In genomic region chr16:49462356-49462988, GRCh38 we compare ENCODE assay signal across 17 cellular contexts.
DNase-seq lines count a peak whose midpoint lies in the region; ATAC-seq and TF ChIP-seq lines count a peak whose summit lies in the region.
"Had no signal": no experiment of that assay in that cellular context is flagged by ENCODE, and none has a peak within 500 bp of the region (broad histone marks: within the 10 kb centered on the region; RNA-seq: fewer than 3 reads in every experiment).

No MANE protein-coding gene starts in this region.

- H2AK5ac ChIP-seq in mesendoderm (ENCODE audit: low read length): no peak overlapping the region

- H2BK120ac ChIP-seq in mesendoderm (ENCODE audit: low read depth, low read length): no peak overlapping the region

- no peaks in the 10 kb centered on the region for H3K9me3 Mint-ChIP-seq in activated CD4-positive, alpha-beta T cell treated with anti-CD3 and anti-CD28 coated beads, Interleukin-2, amount 10 ng/mL, durations not matched to agents 24 days and 14 days
- no peaks in the 10 kb centered on the region for H3K9me3 Mint-ChIP-seq in activated CD8-positive, alpha-beta memory T cell treated with anti-CD3 and anti-CD28 coated beads, Interleukin-2, amount 10 ng/mL, durations not matched to agents 7 days and 5 days (ENCODE audit: low read depth)
- H3K9me3 Mint-ChIP-seq in naive B cell: peaks cover 0 to 2% (median 0%) of the 10 kb centered on the region in 7 donors
- H3K9me3 Mint-ChIP-seq: dendritic cell treated with granulocyte-macrophage colony-stimulating factor and Interleukin-4, amounts not matched to agents 40 ng/mL and 50 ng/mL, for 4 days; immature natural killer cell; neural crest cell had no signal

- H3K27me3 Mint-ChIP-seq in activated CD4-positive, alpha-beta T cell treated with anti-CD3 and anti-CD28 coated beads, Interleukin-2, amount 10 ng/mL, durations not matched to agents 24 days and 14 days: peaks cover 7% of the 10 kb centered on the region
- peaks cover 11% of the 10 kb centered on the region for H3K27me3 Mint-ChIP-seq in activated CD8-positive, alpha-beta memory T cell treated with anti-CD3 and anti-CD28 coated beads, Interleukin-2, amount 10 ng/mL, durations not matched to agents 7 days and 5 days
- peaks cover 8 to 10% (median 9%) of the 10 kb centered on the region in 3 donors for H3K27me3 Mint-ChIP-seq in naive B cell

- H3K36me3 ChIP-seq in DND-41 (ENCODE audit: insufficient read depth, low read length) (no peaks in the 10 kb centered on the region), mesendoderm (ENCODE audit: control insufficient read depth, insufficient read depth, low read length) (no peaks in the 10 kb centered on the region)
- H3K36me3 ChIP-seq: brain microvascular endothelial cell, vagina had no signal

- H2AFZ ChIP-seq in DND-41 (ENCODE audit: low read depth, low read length): peak overlapping the region; percentile 20
- H2AFZ ChIP-seq: GM23248 had no signal

- peak overlapping the region; percentile 38 for H3K27ac Mint-ChIP-seq in activated CD4-positive, alpha-beta T cell treated with anti-CD3 and anti-CD28 coated beads, Interleukin-2, amount 10 ng/mL, durations not matched to agents 24 days and 14 days
- H3K27ac Mint-ChIP-seq in activated CD8-positive, alpha-beta memory T cell treated with anti-CD3 and anti-CD28 coated beads, Interleukin-2, amount 10 ng/mL, durations not matched to agents 7 days and 5 days: no peak overlapping the region
- H3K27ac Mint-ChIP-seq in naive B cell: peak overlapping the region in 5 of 6 donors; percentile 18 to 95 (median 59)
- H3K27ac Mint-ChIP-seq: dendritic cell treated with granulocyte-macrophage colony-stimulating factor and Interleukin-4, amounts not matched to agents 40 ng/mL and 50 ng/mL, for 4 days had no signal

- peak overlapping the region; percentile 17 for H3K4me3 Mint-ChIP-seq in activated CD4-positive, alpha-beta T cell treated with anti-CD3 and anti-CD28 coated beads, Interleukin-2, amount 10 ng/mL, durations not matched to agents 24 days and 14 days
- no peak overlapping the region for H3K4me3 Mint-ChIP-seq in activated CD8-positive, alpha-beta memory T cell treated with anti-CD3 and anti-CD28 coated beads, Interleukin-2, amount 10 ng/mL, durations not matched to agents 7 days and 5 days
- peak overlapping the region in 1 of 8 donors; percentile 32 for H3K4me3 Mint-ChIP-seq in naive B cell
- H3K4me3 Mint-ChIP-seq: dendritic cell treated with granulocyte-macrophage colony-stimulating factor and Interleukin-4, amounts not matched to agents 40 ng/mL and 50 ng/mL, for 4 days; neural crest cell had no signal

- TF ChIP-seq CTCF in DND-41 (IDR thresholded peaks at IDR 0.05; ENCODE audit: borderline replicate concordance, extremely low read depth, low read length, poor library complexity, severe bottlenecking): no peak

- no peak for DNase-seq in activated CD4-positive, alpha-beta T cell treated with anti-CD3 and anti-CD28 coated beads, Interleukin-2, amount 10 ng/mL, durations not matched to agents 24 days and 14 days
- DNase-seq in activated CD4-positive, alpha-beta T cell treated with anti-CD3 and anti-CD28 coated beads for 4 hours: no peak
- DNase-seq in DND-41 (peak; percentile 48), naive B cell (no peak), mesendoderm (no peak), mesenteric fat pad (ENCODE audit: low spot score) (no peak)
- peak; percentile 27 for DNase-seq in activated CD8-positive, alpha-beta memory T cell treated with anti-CD3 and anti-CD28 coated beads, Interleukin-2, amount 10 ng/mL, durations not matched to agents 7 days and 5 days
- DNase-seq: activated gamma-delta T cell treated with Interleukin-2 at 50 U/mL for 16 hours, brain microvascular endothelial cell, GM23248, immature natural killer cell, Kasumi-1 had no signal

- no peak overlapping the region for H3K23ac ChIP-seq in mesendoderm (ENCODE audit: low read length)

- intact Hi-C loops in activated CD4-positive, alpha-beta T cell treated with anti-CD3 and anti-CD28 coated beads, Interleukin-2, amount 10 ng/mL, durations not matched to agents 24 days and 14 days (cut with micrococcal nuclease): no loop called here

- no peak overlapping the region for H2BK15ac ChIP-seq in mesendoderm (replicated peaks; ENCODE audit: low read depth)

- H4K8ac ChIP-seq in mesendoderm (ENCODE audit: low read depth, low read length): no peak overlapping the region

- H3K4me1 ChIP-seq in DND-41 (ENCODE audit: insufficient read depth, low read length) (peaks cover 69% of the 10 kb centered on the region), mesendoderm (ENCODE audit: control insufficient read depth, low read depth, low read length) (no peaks in the 10 kb centered on the region)

- H3K4me2 ChIP-seq in DND-41 (ENCODE audit: insufficient read depth, low read length) (peak overlapping the region; percentile 57), mesendoderm (ENCODE audit: low read length) (no peak overlapping the region)

- H3K9me3 ChIP-seq in DND-41 (ENCODE audit: insufficient read depth, low read length, severe bottlenecking): no peaks in the 10 kb centered on the region
- H3K9me3 ChIP-seq: vagina had no signal

- no peaks in the 10 kb centered on the region for H3K36me3 Mint-ChIP-seq in activated CD4-positive, alpha-beta T cell treated with anti-CD3 and anti-CD28 coated beads, Interleukin-2, amount 10 ng/mL, durations not matched to agents 24 days and 14 days (ENCODE audit: low read depth)
- H3K36me3 Mint-ChIP-seq in activated CD8-positive, alpha-beta memory T cell treated with anti-CD3 and anti-CD28 coated beads, Interleukin-2, amount 10 ng/mL, durations not matched to agents 7 days and 5 days: no peaks in the 10 kb centered on the region
- H3K36me3 Mint-ChIP-seq in naive B cell: no peaks in the 10 kb centered on the region
- H3K36me3 Mint-ChIP-seq: immature natural killer cell had no signal

- no peak overlapping the region for H3K56ac ChIP-seq in mesendoderm (ENCODE audit: low read length)

- H2BK5ac ChIP-seq in mesendoderm (ENCODE audit: low read length): no peak overlapping the region

- peaks cover 28% of the 10 kb centered on the region for H3K4me1 Mint-ChIP-seq in activated CD4-positive, alpha-beta T cell treated with anti-CD3 and anti-CD28 coated beads, Interleukin-2, amount 10 ng/mL, durations not matched to agents 24 days and 14 days
- H3K4me1 Mint-ChIP-seq in activated CD8-positive, alpha-beta memory T cell treated with anti-CD3 and anti-CD28 coated beads, Interleukin-2, amount 10 ng/mL, durations not matched to agents 7 days and 5 days: peaks cover 25% of the 10 kb centered on the region
- peaks cover 13 to 27% (median 19%) of the 10 kb centered on the region in 3 donors for H3K4me1 Mint-ChIP-seq in naive B cell

- no peaks in the 10 kb centered on the region for H4K20me1 ChIP-seq in DND-41 (ENCODE audit: insufficient read depth, low read length)

- no peak overlapping the region for H3K4ac ChIP-seq in mesendoderm (ENCODE audit: low read depth, low read length)

- CTCF ChIA-PET in activated CD8-positive, alpha-beta memory T cell treated with anti-CD3 and anti-CD28 coated beads, Interleukin-2, amount 10 ng/mL, durations not matched to agents 7 days and 5 days (lab: Charles Lee): interaction anchor here (0.8 kb wide), 1 partner anchor 30 kb away, joined by 3 read pairs; no protein-coding TSS in a partner anchor

- H3K18ac ChIP-seq in mesendoderm (ENCODE audit: low read length): no peak overlapping the region

- H3K9ac ChIP-seq in DND-41 (ENCODE audit: low read depth, low read length): peak overlapping the region; percentile 66
- H3K9ac ChIP-seq in mesendoderm (ENCODE audit: low read length): no peak overlapping the region
- H3K9ac ChIP-seq: GM23248 had no signal

- ATAC-seq in DND-41 (ENCODE audit: insufficient read depth, low read depth): peak; percentile 6; the same call in 1 of the 3 replicates
- no peak for ATAC-seq in activated CD8-positive, alpha-beta memory T cell treated with anti-CD3 and anti-CD28 coated beads, Interleukin-2, amount 10 ng/mL, durations not matched to agents 7 days and 5 days
- ATAC-seq in naive B cell (ENCODE audit: low read depth in 2 of 2): no peak
- no peak for ATAC-seq in GM18867 (IDR thresholded peaks at IDR 0.05; ENCODE audit: unreplicated experiment)

- no CpG with 5 or more reads among the region's 8 CpGs for WGBS in mesendoderm (ENCODE audit: extremely low coverage, insufficient coverage, low lambda C conversion rate)

- H3K79me1 ChIP-seq in mesendoderm (ENCODE audit: low read length): no peaks in the 10 kb centered on the region

- H3K79me2 ChIP-seq in DND-41 (ENCODE audit: insufficient read depth, low read length): no peaks in the 10 kb centered on the region
- H3K79me2 ChIP-seq in mesendoderm (ENCODE audit: control insufficient read depth, insufficient read depth, low read length): no peaks in the 10 kb centered on the region

- H3K27me3 ChIP-seq in DND-41 (ENCODE audit: insufficient read depth, low read length, poor library complexity): no peaks in the 10 kb centered on the region
- no peaks in the 10 kb centered on the region for H3K27me3 ChIP-seq in mesendoderm (ENCODE audit: insufficient read depth, low read length, poor library complexity)
- H3K27me3 ChIP-seq: vagina had no signal

- peak overlapping the region; percentile 96 for H3K27ac ChIP-seq in DND-41 (ENCODE audit: low read length)
- H3K27ac ChIP-seq in mesendoderm (ENCODE audit: low read depth, low read length): no peak overlapping the region
- H3K27ac ChIP-seq: brain microvascular endothelial cell, GM23248, vagina had no signal

- H4K5ac ChIP-seq in mesendoderm (ENCODE audit: low read length): no peak overlapping the region

- H3K4me3 ChIP-seq in DND-41 (ENCODE audit: low read depth in 1 of 2, low read length in 2 of 2) (peak overlapping the region in 1 of 2 experiments; percentile 49; a peak in 2 of 4 replicates), mesendoderm (ENCODE audit: low read length) (no peak overlapping the region)
- H3K4me3 ChIP-seq: GM23248, lung, vagina had no signal

Comparison
In these comparisons a context has a peak if more than half of its experiments do, and no peak if none do; other contexts are left out.
1. DNase-seq: peak in DND-41 (single experiment) and activated CD8-positive, alpha-beta memory T cell treated with anti-CD3 and anti-CD28 coated beads, Interleukin-2, amount 10 ng/mL, durations not matched to agents 7 days and 5 days (single experiment); none in activated CD4-positive, alpha-beta T cell treated with anti-CD3 and anti-CD28 coated beads, Interleukin-2, amount 10 ng/mL, durations not matched to agents 24 days and 14 days (single experiment), activated CD4-positive, alpha-beta T cell treated with anti-CD3 and anti-CD28 coated beads for 4 hours (0 of 2), naive B cell (single experiment), mesendoderm (single experiment) and mesenteric fat pad (single experiment).